In genomic region chr4:66193487-66193886, GRCh38 we compare ENCODE assay signal across 16 cellular contexts.
DNase-seq lines count a peak whose midpoint lies in the region; ATAC-seq and TF ChIP-seq lines count a peak whose summit lies in the region.
"Had no signal": no experiment of that assay in that cellular context is flagged by ENCODE, and none has a peak within 500 bp of the region (broad histone marks: within the 10 kb centered on the region; RNA-seq: fewer than 3 reads in every experiment).

No MANE protein-coding gene starts in this region.

- no peak overlapping the region for H3K4me3 ChIP-seq in left lung
- H3K4me3 ChIP-seq: A549; BLaER1 treated with 17β-estradiol and CSF1 and Interleukin-3, amounts not matched to agents 10 nM and 100 nM had no signal

- H3K27ac ChIP-seq in left lung, result no peak overlapping the region
- H3K27ac ChIP-seq: 22Rv1; A549; BLaER1 treated with 17β-estradiol and CSF1 and Interleukin-3, amounts not matched to agents 10 nM and 100 nM; C4-2B had no signal

- no peak for TF ChIP-seq CTCF in left lung (IDR thresholded peaks at IDR 0.05)

- H3K27me3 ChIP-seq in left lung, result no peaks in the 10 kb centered on the region
- H3K27me3 ChIP-seq: BLaER1 treated with 17β-estradiol and CSF1 and Interleukin-3, amounts not matched to agents 10 nM and 100 nM had no signal

- ATAC-seq in left lung, result peak; percentile 77
- no peak for ATAC-seq in HG02588 (IDR thresholded peaks at IDR 0.05; ENCODE audit: unreplicated experiment)
- no peak for ATAC-seq in GM19023 (IDR thresholded peaks at IDR 0.05; ENCODE audit: unreplicated experiment)
- ATAC-seq: A549; CD8-positive, alpha-beta T cell had no signal

- peak in 2 of 3 experiments; percentile 8 to 17 for DNase-seq in NCI-H1417 (lab: John Stamatoyannopoulos, UW)
- no peak for DNase-seq in NCI-H1417 treated with DMSO at 0.1 percent for 48 hours (lab: John Stamatoyannopoulos, UW)
- DNase-seq in left lung, result no peak
- DNase-seq: AML-193; Caco-2; Calu3; CD4-positive, alpha-beta T cell; CD8-positive, alpha-beta T cell; DMS79 treated with DMSO at 0.1 percent for 48 hours; GF-D8 had no signal

- intact Hi-C loops in left lung (cut with DNase I), result no loop called here

- no peaks in the 10 kb centered on the region for H3K9me3 ChIP-seq in left lung
- H3K9me3 ChIP-seq: A549; BLaER1 treated with 17β-estradiol and CSF1 and Interleukin-3, amounts not matched to agents 10 nM and 100 nM; Caco-2 had no signal

- no peaks in the 10 kb centered on the region for H3K36me3 ChIP-seq in left lung
- H3K36me3 ChIP-seq: BLaER1 treated with 17β-estradiol and CSF1 and Interleukin-3, amounts not matched to agents 10 nM and 100 nM had no signal

- H3K4me1 ChIP-seq in left lung, result no peaks in the 10 kb centered on the region
- H3K4me1 ChIP-seq: A549; BLaER1 treated with 17β-estradiol and CSF1 and Interleukin-3, amounts not matched to agents 10 nM and 100 nM; Caco-2 had no signal

Comparison
In these comparisons a context has a peak if more than half of its experiments do, and no peak if none do; other contexts are left out.
1. DNase-seq: peak in NCI-H1417 (2 of 3); none in NCI-H1417 treated with DMSO at 0.1 percent for 48 hours (single experiment) and left lung (0 of 2).